Comparison of ENCODE assay signal across 33 cellular contexts in the genomic region with DNA sequence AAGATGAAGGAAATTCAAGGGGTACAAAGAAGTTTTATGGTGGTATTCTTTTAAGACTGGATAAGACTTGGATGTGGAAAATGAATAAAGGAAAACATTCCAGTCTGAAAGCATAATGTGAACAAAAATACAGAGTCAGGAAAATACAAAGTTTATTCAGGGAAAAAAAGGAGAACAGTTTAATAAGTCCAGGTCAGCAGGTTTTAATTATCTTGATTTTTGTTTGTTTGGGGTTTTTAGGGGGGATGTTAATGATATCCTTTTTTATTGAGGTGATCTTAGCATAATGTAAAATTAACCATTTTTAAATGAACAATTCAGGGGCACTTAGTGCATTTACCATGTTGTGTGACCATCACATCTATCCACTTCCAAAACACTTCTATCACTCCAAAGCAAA.
"Had no signal": no experiment of that assay in that cellular context is flagged by ENCODE, and none has a peak within 500 bp of the region (broad histone marks: within the 10 kb centered on the region; RNA-seq: fewer than 3 reads in every experiment).

No MANE protein-coding gene starts in this region.

- ATAC-seq: activated naive CD4-positive, alpha-beta T cell treated with anti-CD3 and anti-CD28 coated beads, Interleukin-2, amount 50 U/mL, for 72 hours; activated naive CD8-positive, alpha-beta T cell treated with anti-CD3 and anti-CD28 coated beads, Interleukin-2, amount 50 U/mL, for 24 hours; activated T-cell treated with anti-CD3 and anti-CD28 coated beads, Interleukin-2, amount 50 U/mL, for 4 hours; activated T-cell treated with anti-CD3 and anti-CD28 coated beads, Interleukin-2, amount 50 U/mL, for 72 hours; activated T-helper 17 cell treated with anti-CD3 and anti-CD28 coated beads, Interleukin-2, amount 50 U/mL, for 72 hours; body of pancreas had no signal

- H3K4me1 ChIP-seq: adrenal gland, ascending aorta, breast epithelium had no signal

- FAIRE-seq: astrocyte, bronchial epithelial cell had no signal

- H3K27me3 ChIP-seq: adrenal gland, ascending aorta, body of pancreas, brain microvascular endothelial cell, breast epithelium, cardiac muscle cell had no signal

- DNase-seq: activated effector memory CD4-positive, alpha-beta T cell treated with anti-CD3 and anti-CD28 coated beads, Interleukin-2, amount 50 U/mL, for 16 hours; activated effector memory CD4-positive, alpha-beta T cell treated with Interleukin-2 at 50 U/mL for 16 hours; activated gamma-delta T cell; activated gamma-delta T cell treated with Interleukin-2 at 50 U/mL for 16 hours; activated naive CD4-positive, alpha-beta T cell; activated naive CD4-positive, alpha-beta T cell treated with anti-CD3 and anti-CD28 coated beads for 36 hours; activated naive CD4-positive, alpha-beta T cell treated with anti-CD3 and anti-CD28 coated beads, Interleukin-2, amount 10 ng/mL, durations not matched to agents 7 days and 5 days; activated naive CD4-positive, alpha-beta T cell treated with anti-CD3 and anti-CD28 coated beads, Interleukin-2, amount 50 U/mL, for 16 hours; activated naive CD4-positive, alpha-beta T cell treated with Interleukin-2 at 50 U/mL for 16 hours; activated naive CD8-positive, alpha-beta T cell treated with anti-CD3 and anti-CD28 coated beads for 36 hours; activated naive CD8-positive, alpha-beta T cell treated with anti-CD3 and anti-CD28 coated beads, Interleukin-2, amount 10 ng/mL, durations not matched to agents 7 days and 5 days; activated naive CD8-positive, alpha-beta T cell treated with anti-CD3 and anti-CD28 coated beads, Interleukin-2, amount 50 U/mL, for 24 hours; activated T-cell treated with anti-CD3 and anti-CD28 coated beads, Interleukin-2, amount 50 U/mL, for 24 hours; activated T-cell treated with anti-CD3 and anti-CD28 coated beads, Interleukin-2, amount 50 U/mL, for 4 hours; activated T-cell treated with anti-CD3 and anti-CD28 coated beads, Interleukin-2, amount 50 U/mL, for 48 hours; activated T-cell treated with anti-CD3 and anti-CD28 coated beads, Interleukin-2, amount 50 U/mL, for 72 hours; adrenal gland; amniotic stem cell; amygdala; anterior cingulate cortex; aorta; body of pancreas; brain microvascular endothelial cell; caudate nucleus; central memory CD4-positive, alpha-beta T cell; cerebellar nuclear complex had no signal

- H3K36me3 ChIP-seq: adrenal gland, breast epithelium had no signal

- H3K9me3 ChIP-seq: adrenal gland, ascending aorta, body of pancreas, breast epithelium had no signal

- H3K4me3 ChIP-seq: adrenal gland, ascending aorta, body of pancreas, breast epithelium, cardiac muscle cell had no signal

- H3K27ac ChIP-seq: adrenal gland, ascending aorta, body of pancreas, brain microvascular endothelial cell, breast epithelium, cardiac muscle cell had no signal
